Comparison of ENCODE assay signal across 8 cellular contexts in the genomic region with DNA sequence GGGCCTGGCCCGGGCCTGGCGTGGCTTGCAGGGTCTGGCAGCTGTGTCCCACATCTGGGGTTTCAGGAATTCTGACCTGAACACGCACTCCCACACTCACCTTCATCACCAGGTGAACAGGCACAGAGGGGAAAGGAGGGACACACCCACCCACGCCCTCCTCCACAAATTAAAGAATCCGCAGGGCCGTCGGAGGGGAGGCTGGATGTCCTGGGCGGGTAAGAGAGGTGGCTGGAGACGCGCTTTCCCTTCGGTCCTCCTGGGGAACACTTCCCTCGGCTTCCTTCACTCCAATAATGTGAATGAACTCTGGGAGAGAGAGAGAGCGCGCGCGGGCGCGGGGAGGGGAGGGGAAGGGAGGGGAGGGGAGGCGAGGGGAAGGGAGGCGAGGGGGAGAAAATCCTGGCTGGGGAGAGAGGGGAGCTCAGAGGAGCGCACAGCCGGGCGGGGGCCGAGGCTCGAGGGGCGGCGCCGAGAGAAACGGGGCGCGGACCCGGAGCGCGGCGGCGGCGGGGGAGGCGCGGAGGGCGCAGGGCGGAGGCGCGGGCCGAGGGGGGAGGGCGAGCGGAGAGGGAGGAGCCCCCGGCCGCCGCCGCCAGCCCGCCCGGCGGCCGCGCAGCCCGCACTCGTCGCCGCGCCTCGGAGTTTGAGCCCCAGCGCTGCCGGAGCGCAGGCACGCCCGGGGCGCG. TPM values are rescaled to one million over a fixed set of nuclear protein-coding genes. Genes with fewer than 3 reads are reported as not detected.
DNase-seq lines count a peak whose midpoint lies in the region; ATAC-seq and TF ChIP-seq lines count a peak whose summit lies in the region.

Gene CACNG4 (plus strand): TSS at position 625 of the 689 bp plus-strand sequence. CDS start 205 bp downstream, outside the sequence.

- DNase-seq in activated CD4-positive, alpha-beta T cell treated with anti-CD3 and anti-CD28 coated beads, Interleukin-2, amount 10 ng/mL, durations not matched to agents 24 days and 14 days, result no peak
- DNase-seq in activated CD4-positive, alpha-beta T cell treated with anti-CD3 and anti-CD28 coated beads for 4 hours, result no peak
- DNase-seq in activated CD8-positive, alpha-beta T cell treated with anti-CD3 and anti-CD28 coated beads, Interleukin-2, amount 10 ng/mL, durations not matched to agents 7 days and 5 days, result no peak
- DNase-seq in iPS-NIHi7 (ENCODE audit: extremely low spot score) (peak; percentile 64), suprapubic skin (ENCODE audit: low spot score in 2 of 2) (no peak), activated gamma-delta T cell (lab: John Stamatoyannopoulos, UW) (no peak), NCI-H526 treated with DMSO at 0.1 percent for 48 hours (lab: John Stamatoyannopoulos, UW) (no peak)

- H3K36me3 Mint-ChIP-seq in activated CD4-positive, alpha-beta T cell treated with anti-CD3 and anti-CD28 coated beads, Interleukin-2, amount 10 ng/mL, durations not matched to agents 24 days and 14 days (ENCODE audit: low read depth), result no peaks in the 10 kb centered on the region
- no peaks in the 10 kb centered on the region for H3K36me3 Mint-ChIP-seq in activated CD8-positive, alpha-beta T cell treated with anti-CD3 and anti-CD28 coated beads, Interleukin-2, amount 10 ng/mL, durations not matched to agents 7 days and 5 days (ENCODE audit: low read depth)

- TF ChIP-seq POLR2A in suprapubic skin (IDR thresholded peaks at IDR 0.05), result no peak

- H3K4me3 ChIP-seq in suprapubic skin, result peak within 1 kb of the TSS; percentile 52

- no peaks in the 10 kb centered on the region for H3K9me3 Mint-ChIP-seq in activated CD4-positive, alpha-beta T cell treated with anti-CD3 and anti-CD28 coated beads, Interleukin-2, amount 10 ng/mL, durations not matched to agents 24 days and 14 days
- no peaks in the 10 kb centered on the region for H3K9me3 Mint-ChIP-seq in activated CD8-positive, alpha-beta T cell treated with anti-CD3 and anti-CD28 coated beads, Interleukin-2, amount 10 ng/mL, durations not matched to agents 7 days and 5 days (ENCODE audit: insufficient read depth)

- peaks cover 29% of the 10 kb centered on the region for H3K4me1 ChIP-seq in suprapubic skin

- POLR2A ChIA-PET in activated CD8-positive, alpha-beta T cell treated with anti-CD3 and anti-CD28 coated beads, Interleukin-2, amount 10 ng/mL, durations not matched to agents 7 days and 5 days (lab: Charles Lee), result no interaction called here

- peak within 1 kb of the TSS; percentile 69 for H3K4me3 Mint-ChIP-seq in activated CD4-positive, alpha-beta T cell treated with anti-CD3 and anti-CD28 coated beads, Interleukin-2, amount 10 ng/mL, durations not matched to agents 24 days and 14 days
- H3K4me3 Mint-ChIP-seq in activated CD8-positive, alpha-beta T cell treated with anti-CD3 and anti-CD28 coated beads, Interleukin-2, amount 10 ng/mL, durations not matched to agents 7 days and 5 days, result peak within 1 kb of the TSS; percentile 43

- H3K27ac Mint-ChIP-seq in activated CD4-positive, alpha-beta T cell treated with anti-CD3 and anti-CD28 coated beads, Interleukin-2, amount 10 ng/mL, durations not matched to agents 24 days and 14 days, result no peak within 1 kb of the TSS
- no peak within 1 kb of the TSS for H3K27ac Mint-ChIP-seq in activated CD8-positive, alpha-beta T cell treated with anti-CD3 and anti-CD28 coated beads, Interleukin-2, amount 10 ng/mL, durations not matched to agents 7 days and 5 days

- no peak for TF ChIP-seq EP300 in suprapubic skin (IDR thresholded peaks at IDR 0.05)

- H3K27ac ChIP-seq in suprapubic skin, result no peak within 1 kb of the TSS

- 4% methylated on average over 34 of the region's 68 CpGs for WGBS in suprapubic skin

- H3K27me3 Mint-ChIP-seq in activated CD4-positive, alpha-beta T cell treated with anti-CD3 and anti-CD28 coated beads, Interleukin-2, amount 10 ng/mL, durations not matched to agents 24 days and 14 days, result peaks cover 68% of the 10 kb centered on the region
- peaks cover 62% of the 10 kb centered on the region for H3K27me3 Mint-ChIP-seq in activated CD8-positive, alpha-beta T cell treated with anti-CD3 and anti-CD28 coated beads, Interleukin-2, amount 10 ng/mL, durations not matched to agents 7 days and 5 days (ENCODE audit: low read depth)

- CTCF ChIA-PET in activated CD8-positive, alpha-beta T cell treated with anti-CD3 and anti-CD28 coated beads, Interleukin-2, amount 10 ng/mL, durations not matched to agents 7 days and 5 days (lab: Charles Lee), result no interaction called here

- no peak for ATAC-seq in activated CD8-positive, alpha-beta T cell treated with anti-CD3 and anti-CD28 coated beads, Interleukin-2, amount 10 ng/mL, durations not matched to agents 7 days and 5 days
- no peak for ATAC-seq in GM19467 (IDR thresholded peaks at IDR 0.05; ENCODE audit: unreplicated experiment)

- peaks cover 7% of the 10 kb centered on the region for H3K4me1 Mint-ChIP-seq in activated CD4-positive, alpha-beta T cell treated with anti-CD3 and anti-CD28 coated beads, Interleukin-2, amount 10 ng/mL, durations not matched to agents 24 days and 14 days
- peaks cover 10% of the 10 kb centered on the region for H3K4me1 Mint-ChIP-seq in activated CD8-positive, alpha-beta T cell treated with anti-CD3 and anti-CD28 coated beads, Interleukin-2, amount 10 ng/mL, durations not matched to agents 7 days and 5 days (ENCODE audit: low read depth)

- intact Hi-C loops in activated CD4-positive, alpha-beta T cell treated with anti-CD3 and anti-CD28 coated beads, Interleukin-2, amount 10 ng/mL, durations not matched to agents 24 days and 14 days (cut with micrococcal nuclease), result no loop called here

- peaks cover 90% of the 10 kb centered on the region for H3K27me3 ChIP-seq in suprapubic skin

- no peaks in the 10 kb centered on the region for H3K36me3 ChIP-seq in suprapubic skin

- H3K9me3 ChIP-seq in suprapubic skin, result no peaks in the 10 kb centered on the region

- TF ChIP-seq CTCF in suprapubic skin (IDR thresholded peaks at IDR 0.05), result no peak

RNA-seq across cellular contexts. Expression of gene CACNG4, which starts in this region (rescaled TPM):
- total RNA-seq in activated CD4-positive, alpha-beta T cell treated with anti-CD3 and anti-CD28 coated beads, Interleukin-2, amount 10 ng/mL, durations not matched to agents 24 days and 14 days, result not detected in 2 replicates
- total RNA-seq in activated CD8-positive, alpha-beta T cell treated with anti-CD3 and anti-CD28 coated beads, Interleukin-2, amount 10 ng/mL, durations not matched to agents 7 days and 5 days, result not detected
- total RNA-seq in suprapubic skin, result under 1 TPM in 3 of 4 donors, not detected in 1; 0.49 to 0.68 (median 0.51) TPM
